ENCODE assay signal across 1 cellular context in the genomic region with DNA sequence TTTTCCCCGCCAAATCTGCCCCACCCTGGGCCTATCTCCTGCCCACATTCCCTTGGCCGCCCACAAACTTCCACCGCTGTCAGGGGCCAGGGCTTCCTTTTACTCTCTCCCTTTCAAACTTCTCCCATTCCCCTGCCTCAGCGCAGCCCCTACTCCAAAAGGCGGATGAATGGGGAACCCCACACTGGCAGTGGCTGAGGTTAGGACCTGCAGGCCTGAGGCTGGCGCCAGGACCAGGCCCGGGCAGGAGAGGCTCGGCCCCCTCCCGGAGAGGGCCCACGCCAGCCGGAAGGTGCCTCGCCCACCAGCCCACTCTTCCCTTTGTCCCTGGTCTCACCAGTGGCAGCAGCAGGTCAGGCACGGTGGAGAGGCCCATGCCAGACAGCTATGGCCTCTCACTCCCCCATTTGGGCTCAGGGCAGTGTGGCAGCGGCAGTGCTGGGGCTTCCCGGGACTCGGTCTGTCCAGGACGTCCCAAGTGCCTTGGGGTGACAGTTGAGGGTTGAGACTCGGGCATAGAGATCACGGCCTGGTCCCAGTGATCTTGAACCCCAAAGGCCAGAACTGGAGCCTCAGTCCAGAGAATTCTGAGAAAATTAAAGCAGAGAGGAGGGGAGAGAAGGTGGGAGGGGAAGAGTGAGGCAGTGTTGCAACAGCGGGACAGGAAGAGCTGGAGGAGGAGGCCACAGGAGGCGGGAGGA.
TF ChIP-seq lines count a peak whose summit lies in the region.

TNFRSF1A (minus strand) TSS at position 638 of the 701 bp plus-strand sequence; CDS start at position 376, 262 bp downstream.

TF ChIP-seq in K562, 482 proteins besides CTCF, POLR2A, EP300 and RAD21 (continued from another document and continues in another):
- TF ChIP-seq NFATC3 (IDR thresholded peaks at IDR 0.05) (no peak), SMC3 (conservative IDR thresholded peaks at IDR 0.05; ENCODE audit: insufficient read depth, low read depth, low read length) (no peak), MAZ (CRISPR knock-in tag; conservative IDR thresholded peaks at IDR 0.05 in 1 of 2, IDR thresholded peaks at IDR 0.05 in 1 of 2) (peak; percentile 42 to 55; a peak in 3 of 4 replicates), TEAD2 (tag; IDR thresholded peaks at IDR 0.05) (no peak), PRMT5 (CRISPR knock-in tag; IDR thresholded peaks at IDR 0.05) (no peak), ZC3H4 (CRISPR knock-in tag; IDR thresholded peaks at IDR 0.05; ENCODE audit: borderline replicate concordance) (no peak), FUS (optimal IDR thresholded peaks at IDR 0.05; ENCODE audit: low read depth, low read length) (no peak), CREBBP (IDR thresholded peaks at IDR 0.05; ENCODE audit: low read depth, low read length) (no peak), SUPT5H (IDR thresholded peaks at IDR 0.05) (peak; percentile 77), CHAMP1 (IDR thresholded peaks at IDR 0.05) (no peak), NR4A1 (CRISPR knock-in tag; IDR thresholded peaks at IDR 0.05) (no peak), NR4A1 (tag; IDR thresholded peaks at IDR 0.05) (no peak), MIER1 (IDR thresholded peaks at IDR 0.05; ENCODE audit: low read depth) (no peak), CBFA2T3 (IDR thresholded peaks at IDR 0.05) (peak; percentile 79), NR2F6 (CRISPR knock-in tag; IDR thresholded peaks at IDR 0.05) (no peak), NFXL1 (CRISPR knock-in tag; IDR thresholded peaks at IDR 0.05) (no peak), FOXJ2 (tag; IDR thresholded peaks at IDR 0.05) (no peak), CEBPG (CRISPR knock-in tag; IDR thresholded peaks at IDR 0.05) (peak; percentile 91), CEBPG (tag; conservative IDR thresholded peaks at IDR 0.05 in 1 of 2, IDR thresholded peaks at IDR 0.05 in 1 of 2) (peak; percentile 81 to 87), ZNF77 (CRISPR knock-in tag; IDR thresholded peaks at IDR 0.05) (no peak), HES1 (IDR thresholded peaks at IDR 0.05; ENCODE audit: low read depth) (no peak), RB1 (IDR thresholded peaks at IDR 0.05; ENCODE audit: low read depth) (no peak), PHB (CRISPR knock-in tag; IDR thresholded peaks at IDR 0.05) (no peak), ELK1 (CRISPR knock-in tag; IDR thresholded peaks at IDR 0.05) (no peak), FOXM1 (IDR thresholded peaks at IDR 0.05; ENCODE audit: low read depth) (no peak), FOXM1 (CRISPR knock-in tag; IDR thresholded peaks at IDR 0.05; ENCODE audit: low read depth) (no peak), ZFP1 (CRISPR knock-in tag; IDR thresholded peaks at IDR 0.05) (no peak), ZNF780A (CRISPR knock-in tag; IDR thresholded peaks at IDR 0.05) (no peak), CBX2 (IDR thresholded peaks at IDR 0.05; ENCODE audit: insufficient read depth, low read length, poor library complexity, severe bottlenecking) (no peak), RBM17 (IDR thresholded peaks at IDR 0.05; ENCODE audit: borderline replicate concordance, low read depth, low read length) (no peak), KAT7 (CRISPR knock-in tag; IDR thresholded peaks at IDR 0.05; ENCODE audit: borderline replicate concordance) (no peak), ZZZ3 (IDR thresholded peaks at IDR 0.05) (no peak), ARID1B (IDR thresholded peaks at IDR 0.05) (peak; percentile 66), REST (CRISPR knock-in tag; IDR thresholded peaks at IDR 0.05; ENCODE audit: low read depth) (0 out of 2 replicates have a peak, but pooled peaks have one; percentile 44), NUFIP1 (IDR thresholded peaks at IDR 0.05; ENCODE audit: partially characterized antibody) (no peak), XRCC3 (IDR thresholded peaks at IDR 0.05) (no peak), POLR2G (IDR thresholded peaks at IDR 0.05; ENCODE audit: low read depth, low read length) (peak; percentile 73), XRCC4 (IDR thresholded peaks at IDR 0.05; ENCODE audit: extremely low read depth, insufficient read depth, insufficient read length) (no peak), KLF16 (IDR thresholded peaks at IDR 0.05) (no peak), KDM2B (CRISPR knock-in tag; IDR thresholded peaks at IDR 0.05) (no peak)
- TF ChIP-seq, protein P1, sequence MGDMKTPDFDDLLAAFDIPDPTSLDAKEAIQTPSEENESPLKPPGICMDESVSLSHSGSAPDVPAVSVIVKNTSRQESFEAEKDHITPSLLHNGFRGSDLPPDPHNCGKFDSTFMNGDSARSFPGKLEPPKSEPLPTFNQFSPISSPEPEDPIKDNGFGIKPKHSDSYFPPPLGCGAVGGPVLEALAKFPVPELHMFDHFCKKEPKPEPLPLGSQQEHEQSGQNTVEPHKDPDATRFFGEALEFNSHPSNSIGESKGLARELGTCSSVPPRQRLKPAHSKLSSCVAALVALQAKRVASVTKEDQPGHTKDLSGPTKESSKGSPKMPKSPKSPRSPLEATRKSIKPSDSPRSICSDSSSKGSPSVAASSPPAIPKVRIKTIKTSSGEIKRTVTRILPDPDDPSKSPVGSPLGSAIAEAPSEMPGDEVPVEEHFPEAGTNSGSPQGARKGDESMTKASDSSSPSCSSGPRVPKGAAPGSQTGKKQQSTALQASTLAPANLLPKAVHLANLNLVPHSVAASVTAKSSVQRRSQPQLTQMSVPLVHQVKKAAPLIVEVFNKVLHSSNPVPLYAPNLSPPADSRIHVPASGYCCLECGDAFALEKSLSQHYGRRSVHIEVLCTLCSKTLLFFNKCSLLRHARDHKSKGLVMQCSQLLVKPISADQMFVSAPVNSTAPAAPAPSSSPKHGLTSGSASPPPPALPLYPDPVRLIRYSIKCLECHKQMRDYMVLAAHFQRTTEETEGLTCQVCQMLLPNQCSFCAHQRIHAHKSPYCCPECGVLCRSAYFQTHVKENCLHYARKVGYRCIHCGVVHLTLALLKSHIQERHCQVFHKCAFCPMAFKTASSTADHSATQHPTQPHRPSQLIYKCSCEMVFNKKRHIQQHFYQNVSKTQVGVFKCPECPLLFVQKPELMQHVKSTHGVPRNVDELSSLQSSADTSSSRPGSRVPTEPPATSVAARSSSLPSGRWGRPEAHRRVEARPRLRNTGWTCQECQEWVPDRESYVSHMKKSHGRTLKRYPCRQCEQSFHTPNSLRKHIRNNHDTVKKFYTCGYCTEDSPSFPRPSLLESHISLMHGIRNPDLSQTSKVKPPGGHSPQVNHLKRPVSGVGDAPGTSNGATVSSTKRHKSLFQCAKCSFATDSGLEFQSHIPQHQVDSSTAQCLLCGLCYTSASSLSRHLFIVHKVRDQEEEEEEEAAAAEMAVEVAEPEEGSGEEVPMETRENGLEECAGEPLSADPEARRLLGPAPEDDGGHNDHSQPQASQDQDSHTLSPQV (IDR thresholded peaks at IDR 0.05) = no peak
- TF ChIP-seq, protein P2, sequence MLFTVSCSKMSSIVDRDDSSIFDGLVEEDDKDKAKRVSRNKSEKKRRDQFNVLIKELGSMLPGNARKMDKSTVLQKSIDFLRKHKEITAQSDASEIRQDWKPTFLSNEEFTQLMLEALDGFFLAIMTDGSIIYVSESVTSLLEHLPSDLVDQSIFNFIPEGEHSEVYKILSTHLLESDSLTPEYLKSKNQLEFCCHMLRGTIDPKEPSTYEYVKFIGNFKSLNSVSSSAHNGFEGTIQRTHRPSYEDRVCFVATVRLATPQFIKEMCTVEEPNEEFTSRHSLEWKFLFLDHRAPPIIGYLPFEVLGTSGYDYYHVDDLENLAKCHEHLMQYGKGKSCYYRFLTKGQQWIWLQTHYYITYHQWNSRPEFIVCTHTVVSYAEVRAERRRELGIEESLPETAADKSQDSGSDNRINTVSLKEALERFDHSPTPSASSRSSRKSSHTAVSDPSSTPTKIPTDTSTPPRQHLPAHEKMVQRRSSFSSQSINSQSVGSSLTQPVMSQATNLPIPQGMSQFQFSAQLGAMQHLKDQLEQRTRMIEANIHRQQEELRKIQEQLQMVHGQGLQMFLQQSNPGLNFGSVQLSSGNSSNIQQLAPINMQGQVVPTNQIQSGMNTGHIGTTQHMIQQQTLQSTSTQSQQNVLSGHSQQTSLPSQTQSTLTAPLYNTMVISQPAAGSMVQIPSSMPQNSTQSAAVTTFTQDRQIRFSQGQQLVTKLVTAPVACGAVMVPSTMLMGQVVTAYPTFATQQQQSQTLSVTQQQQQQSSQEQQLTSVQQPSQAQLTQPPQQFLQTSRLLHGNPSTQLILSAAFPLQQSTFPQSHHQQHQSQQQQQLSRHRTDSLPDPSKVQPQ (CRISPR knock-in tag; IDR thresholded peaks at IDR 0.05; ENCODE audit: borderline replicate concordance) = no peak
- TF ChIP-seq, protein P3, sequence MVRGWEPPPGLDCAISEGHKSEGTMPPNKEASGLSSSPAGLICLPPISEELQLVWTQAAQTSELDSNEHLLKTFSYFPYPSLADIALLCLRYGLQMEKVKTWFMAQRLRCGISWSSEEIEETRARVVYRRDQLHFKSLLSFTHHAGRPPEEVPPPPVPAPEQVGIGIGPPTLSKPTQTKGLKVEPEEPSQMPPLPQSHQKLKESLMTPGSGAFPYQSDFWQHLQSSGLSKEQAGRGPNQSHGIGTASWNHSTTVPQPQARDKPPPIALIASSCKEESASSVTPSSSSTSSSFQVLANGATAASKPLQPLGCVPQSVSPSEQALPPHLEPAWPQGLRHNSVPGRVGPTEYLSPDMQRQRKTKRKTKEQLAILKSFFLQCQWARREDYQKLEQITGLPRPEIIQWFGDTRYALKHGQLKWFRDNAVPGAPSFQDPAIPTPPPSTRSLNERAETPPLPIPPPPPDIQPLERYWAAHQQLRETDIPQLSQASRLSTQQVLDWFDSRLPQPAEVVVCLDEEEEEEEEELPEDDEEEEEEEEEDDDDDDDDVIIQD (CRISPR knock-in tag; IDR thresholded peaks at IDR 0.05) = no peak
- TF ChIP-seq, protein P4, sequence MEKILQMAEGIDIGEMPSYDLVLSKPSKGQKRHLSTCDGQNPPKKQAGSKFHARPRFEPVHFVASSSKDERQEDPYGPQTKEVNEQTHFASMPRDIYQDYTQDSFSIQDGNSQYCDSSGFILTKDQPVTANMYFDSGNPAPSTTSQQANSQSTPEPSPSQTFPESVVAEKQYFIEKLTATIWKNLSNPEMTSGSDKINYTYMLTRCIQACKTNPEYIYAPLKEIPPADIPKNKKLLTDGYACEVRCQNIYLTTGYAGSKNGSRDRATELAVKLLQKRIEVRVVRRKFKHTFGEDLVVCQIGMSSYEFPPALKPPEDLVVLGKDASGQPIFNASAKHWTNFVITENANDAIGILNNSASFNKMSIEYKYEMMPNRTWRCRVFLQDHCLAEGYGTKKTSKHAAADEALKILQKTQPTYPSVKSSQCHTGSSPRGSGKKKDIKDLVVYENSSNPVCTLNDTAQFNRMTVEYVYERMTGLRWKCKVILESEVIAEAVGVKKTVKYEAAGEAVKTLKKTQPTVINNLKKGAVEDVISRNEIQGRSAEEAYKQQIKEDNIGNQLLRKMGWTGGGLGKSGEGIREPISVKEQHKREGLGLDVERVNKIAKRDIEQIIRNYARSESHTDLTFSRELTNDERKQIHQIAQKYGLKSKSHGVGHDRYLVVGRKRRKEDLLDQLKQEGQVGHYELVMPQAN (IDR thresholded peaks at IDR 0.05; ENCODE audit: borderline replicate concordance) = no peak
- TF ChIP-seq, protein P5, sequence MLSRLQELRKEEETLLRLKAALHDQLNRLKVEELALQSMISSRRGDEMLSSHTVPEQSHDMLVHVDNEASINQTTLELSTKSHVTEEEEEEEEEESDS (CRISPR knock-in tag; IDR thresholded peaks at IDR 0.05) = no peak
